22 cellular contexts compared by ENCODE assay signal in the genomic region with DNA sequence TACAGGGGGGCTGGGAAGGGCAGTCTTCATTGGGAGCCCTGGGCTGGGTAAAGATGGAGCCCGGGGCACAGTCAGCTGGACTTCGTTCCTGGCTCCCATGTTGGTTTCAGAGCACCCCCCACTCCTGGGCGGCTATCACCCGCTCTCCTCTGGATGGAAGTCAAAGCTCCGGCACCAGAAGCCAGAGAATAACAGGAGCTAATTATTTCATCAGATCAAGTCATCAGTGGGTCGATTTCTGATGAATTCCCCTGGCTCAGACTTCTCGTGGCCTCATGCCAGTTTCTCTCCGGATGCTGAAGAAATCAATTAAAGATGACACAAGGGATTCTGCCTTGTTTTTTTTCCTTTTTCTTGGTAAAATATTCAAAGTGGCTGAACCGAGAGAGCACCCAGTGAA. TPM values are rescaled to one million over a fixed set of nuclear protein-coding genes. Genes with fewer than 3 reads are reported as not detected.
DNase-seq lines count a peak whose midpoint lies in the region; ATAC-seq and TF ChIP-seq lines count a peak whose summit lies in the region.
"Had no signal": no experiment of that assay in that cellular context is flagged by ENCODE, and none has a peak within 500 bp of the region (broad histone marks: within the 10 kb centered on the region; RNA-seq: fewer than 3 reads in every experiment).

No MANE protein-coding gene starts in this region.

- peaks cover 9 to 14% (median 12%) of the 10 kb centered on the region in 3 donors for H3K4me1 ChIP-seq in skeletal muscle tissue (ENCODE audit: control insufficient read depth in 3 of 3, insufficient read depth in 3 of 3, low read length in 3 of 3)

- H3K9ac ChIP-seq in skeletal muscle tissue (ENCODE audit: low read depth in 1 of 3, low read length in 3 of 3): no peak overlapping the region

- peak; percentile 58 for DNase-seq in NCI-H2171 treated with DMSO at 0.1 percent for 48 hours (lab: John Stamatoyannopoulos, UW)
- no peak for DNase-seq in NCI-H2171 (lab: John Stamatoyannopoulos, UW)
- peak; percentile 24 for DNase-seq in globus pallidus (ENCODE audit: low spot score)
- DNase-seq in AML-193 (lab: John Stamatoyannopoulos, UW): no peak
- no peak for DNase-seq in NCI-H510A (lab: John Stamatoyannopoulos, UW)
- DNase-seq in GDM1 (lab: John Stamatoyannopoulos, UW): no peak
- DNase-seq: activated CD4-positive, alpha-beta memory T cell treated with anti-CD3 and anti-CD28 coated beads, Interleukin-2, amount 10 ng/mL, durations not matched to agents 7 days and 5 days; activated effector memory CD4-positive, alpha-beta T cell treated with anti-CD3 and anti-CD28 coated beads, Interleukin-2, amount 50 U/mL, for 16 hours; activated T-cell treated with anti-CD3 and anti-CD28 coated beads for 4 hours; brain microvascular endothelial cell; DMS79; effector CD8-positive, alpha-beta T cell; NCI-H187 treated with DMSO at 0.1 percent for 48 hours; NCI-H774; SHP77 treated with DMSO at 0.1 percent for 48 hours; T-cell; transverse colon had no signal

- peak; percentile 27; the same call in 2 of the 3 replicates for ATAC-seq in SK-N-SH treated with all-trans-retinoic acid at 6 μM for 48 hours
- ATAC-seq: activated CD4-positive, CD25-positive, alpha-beta regulatory T cell treated with anti-CD3 and anti-CD28 coated beads, Interleukin-2, amount 50 U/mL, for 24 hours; gastroesophageal sphincter; T-cell had no signal

- H3K9me3 ChIP-seq in skeletal muscle tissue (ENCODE audit: control insufficient read depth in 3 of 3, low read length in 3 of 3): no peaks in the 10 kb centered on the region
- H3K9me3 ChIP-seq: gastroesophageal sphincter, transverse colon had no signal

- H3K27ac ChIP-seq in skeletal muscle tissue (ENCODE audit: low read depth, low read length): peak overlapping the region; percentile 12
- H3K27ac ChIP-seq: 22Rv1, brain microvascular endothelial cell, transverse colon had no signal

- H3K36me3 ChIP-seq in skeletal muscle tissue (ENCODE audit: control insufficient read depth in 3 of 3, insufficient read depth in 3 of 3, low read length in 3 of 3): no peaks in the 10 kb centered on the region
- H3K36me3 ChIP-seq: brain microvascular endothelial cell, transverse colon had no signal

- peaks cover 29 to 43% (median 32%) of the 10 kb centered on the region in 3 donors for H3K27me3 ChIP-seq in skeletal muscle tissue (ENCODE audit: control insufficient read depth in 3 of 3, insufficient read depth in 3 of 3, low read length in 3 of 3)
- H3K27me3 ChIP-seq: gastroesophageal sphincter, transverse colon had no signal

- no peak overlapping the region for H3K4me3 ChIP-seq in skeletal muscle tissue (ENCODE audit: low read length in 3 of 3)
- H3K4me3 ChIP-seq: gastroesophageal sphincter, transverse colon had no signal

TF ChIP-seq in SK-N-SH treated with all-trans-retinoic acid at 6 μM for 48 hours, 23 proteins besides CTCF, POLR2A, EP300 and RAD21:
- TF ChIP-seq, protein P1, sequence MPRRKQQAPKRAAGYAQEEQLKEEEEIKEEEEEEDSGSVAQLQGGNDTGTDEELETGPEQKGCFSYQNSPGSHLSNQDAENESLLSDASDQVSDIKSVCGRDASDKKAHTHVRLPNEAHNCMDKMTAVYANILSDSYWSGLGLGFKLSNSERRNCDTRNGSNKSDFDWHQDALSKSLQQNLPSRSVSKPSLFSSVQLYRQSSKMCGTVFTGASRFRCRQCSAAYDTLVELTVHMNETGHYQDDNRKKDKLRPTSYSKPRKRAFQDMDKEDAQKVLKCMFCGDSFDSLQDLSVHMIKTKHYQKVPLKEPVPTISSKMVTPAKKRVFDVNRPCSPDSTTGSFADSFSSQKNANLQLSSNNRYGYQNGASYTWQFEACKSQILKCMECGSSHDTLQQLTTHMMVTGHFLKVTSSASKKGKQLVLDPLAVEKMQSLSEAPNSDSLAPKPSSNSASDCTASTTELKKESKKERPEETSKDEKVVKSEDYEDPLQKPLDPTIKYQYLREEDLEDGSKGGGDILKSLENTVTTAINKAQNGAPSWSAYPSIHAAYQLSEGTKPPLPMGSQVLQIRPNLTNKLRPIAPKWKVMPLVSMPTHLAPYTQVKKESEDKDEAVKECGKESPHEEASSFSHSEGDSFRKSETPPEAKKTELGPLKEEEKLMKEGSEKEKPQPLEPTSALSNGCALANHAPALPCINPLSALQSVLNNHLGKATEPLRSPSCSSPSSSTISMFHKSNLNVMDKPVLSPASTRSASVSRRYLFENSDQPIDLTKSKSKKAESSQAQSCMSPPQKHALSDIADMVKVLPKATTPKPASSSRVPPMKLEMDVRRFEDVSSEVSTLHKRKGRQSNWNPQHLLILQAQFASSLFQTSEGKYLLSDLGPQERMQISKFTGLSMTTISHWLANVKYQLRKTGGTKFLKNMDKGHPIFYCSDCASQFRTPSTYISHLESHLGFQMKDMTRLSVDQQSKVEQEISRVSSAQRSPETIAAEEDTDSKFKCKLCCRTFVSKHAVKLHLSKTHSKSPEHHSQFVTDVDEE (CRISPR knock-in tag; IDR thresholded peaks at IDR 0.05): no peak
- TF ChIP-seq, protein P2, sequence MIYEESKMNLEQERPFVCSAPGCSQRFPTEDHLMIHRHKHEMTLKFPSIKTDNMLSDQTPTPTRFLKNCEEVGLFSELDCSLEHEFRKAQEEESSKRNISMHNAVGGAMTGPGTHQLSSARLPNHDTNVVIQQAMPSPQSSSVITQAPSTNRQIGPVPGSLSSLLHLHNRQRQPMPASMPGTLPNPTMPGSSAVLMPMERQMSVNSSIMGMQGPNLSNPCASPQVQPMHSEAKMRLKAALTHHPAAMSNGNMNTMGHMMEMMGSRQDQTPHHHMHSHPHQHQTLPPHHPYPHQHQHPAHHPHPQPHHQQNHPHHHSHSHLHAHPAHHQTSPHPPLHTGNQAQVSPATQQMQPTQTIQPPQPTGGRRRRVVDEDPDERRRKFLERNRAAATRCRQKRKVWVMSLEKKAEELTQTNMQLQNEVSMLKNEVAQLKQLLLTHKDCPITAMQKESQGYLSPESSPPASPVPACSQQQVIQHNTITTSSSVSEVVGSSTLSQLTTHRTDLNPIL (CRISPR knock-in tag; IDR thresholded peaks at IDR 0.05; ENCODE audit: low read depth): no peak
- TF ChIP-seq CSDC2 (CRISPR knock-in tag; IDR thresholded peaks at IDR 0.05): no peak
- no peak for TF ChIP-seq ZNF8 (CRISPR knock-in tag; IDR thresholded peaks at IDR 0.05)
- no peak for TF ChIP-seq ZFP3 (CRISPR knock-in tag; IDR thresholded peaks at IDR 0.05)
- TF ChIP-seq PPARA (CRISPR knock-in tag; IDR thresholded peaks at IDR 0.05; ENCODE audit: borderline replicate concordance): no peak

RNA-seq across cellular contexts. Expression of a gene that starts 22.6 kb away (rescaled TPM):
- total RNA-seq in skeletal muscle tissue: 32.9 TPM

Comparison
In these comparisons a context has a peak if more than half of its experiments do, and no peak if none do; other contexts are left out.
1. DNase-seq: peak in NCI-H2171 treated with DMSO at 0.1 percent for 48 hours (single experiment) and globus pallidus (single experiment); none in NCI-H2171 (single experiment), AML-193 (0 of 2), NCI-H510A (single experiment) and GDM1 (single experiment).